In the genomic region with DNA sequence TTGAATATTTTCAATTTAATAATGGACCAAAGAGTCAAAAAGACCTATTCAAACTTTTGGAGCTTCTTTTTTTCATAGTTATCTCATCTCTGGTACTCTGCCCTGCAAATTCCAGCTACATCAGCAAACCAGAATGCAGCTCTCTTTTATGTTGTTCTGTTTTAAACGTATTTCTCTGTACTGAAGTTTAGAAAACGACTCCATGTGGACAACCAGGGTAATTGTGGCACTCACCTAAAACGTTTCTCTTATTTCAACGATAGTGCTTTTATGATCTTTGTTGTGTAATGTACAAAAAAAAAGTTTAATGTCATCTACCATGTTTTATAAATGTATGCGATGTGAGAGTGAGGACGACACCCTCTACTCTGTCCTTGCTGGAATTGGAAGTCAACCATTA, we compare ENCODE assay signal across 17 cellular contexts.
DNase-seq lines count a peak whose midpoint lies in the region; ATAC-seq, FAIRE-seq and TF ChIP-seq lines count a peak whose summit lies in the region.
"Had no signal": no experiment of that assay in that cellular context is flagged by ENCODE, and none has a peak within 500 bp of the region (broad histone marks: within the 10 kb centered on the region; RNA-seq: fewer than 3 reads in every experiment).

No MANE protein-coding gene starts in this region.

- H3K27ac ChIP-seq in A673 (ENCODE audit: low read depth, low read length, poor library complexity, severe bottlenecking): no peak overlapping the region
- H3K27ac ChIP-seq in OCI-LY7 (ENCODE audit: low read depth, low read length, poor library complexity, severe bottlenecking): no peak overlapping the region
- no peak overlapping the region for H3K27ac ChIP-seq in VCaP
- H3K27ac ChIP-seq: A549; BLaER1 treated with 17β-estradiol and CSF1 and Interleukin-3, amounts not matched to agents 10 nM and 100 nM; HL-60; KMS-11 had no signal

- BruUV-seq in A673 (replicated peaks; lab: Mats Ljungman, UMichigan) (no TSS peak), OCI-LY7 (replicated peaks; lab: Mats Ljungman, UMichigan) (no TSS peak)

- CTCF ChIA-PET in A673 (lab: Charles Lee) (no interaction called here), OCI-LY7 (lab: Charles Lee; ENCODE audit: unreplicated experiment) (no interaction called here)

- no peak for ATAC-seq in HG02759 (IDR thresholded peaks at IDR 0.05; ENCODE audit: unreplicated experiment)
- ATAC-seq: GM23338 had no signal

- no peak for DNase-seq in A673 (ENCODE audit: low spot score)
- no peak for DNase-seq in D721Med (ENCODE audit: insufficient read length, low spot score)
- DNase-seq in OCI-LY7 (ENCODE audit: low spot score): no peak
- DNase-seq in kidney glomerular epithelial cell (lab: John Stamatoyannopoulos, UW): no peak
- no peak for DNase-seq in CD1c-positive myeloid dendritic cell (ENCODE audit: extremely low spot score)
- DNase-seq: Caco-2; CD4-positive, alpha-beta T cell; DMS79 treated with DMSO at 0.1 percent for 48 hours; GF-D8; HCEC 1CT had no signal

- H4K20me1 ChIP-seq in OCI-LY7 (ENCODE audit: insufficient read depth, low read length): no peaks in the 10 kb centered on the region
- H4K20me1 ChIP-seq: BLaER1 treated with 17β-estradiol and CSF1 and Interleukin-3, amounts not matched to agents 10 nM and 100 nM had no signal

- 0 out of 2 replicates have a peak, but pooled peaks have one; percentile 10 for TF ChIP-seq CTCF in A673 (conservative IDR thresholded peaks at IDR 0.05; ENCODE audit: low read depth, low read length)
- no peak for TF ChIP-seq CTCF in D721Med (IDR thresholded peaks at IDR 0.05; ENCODE audit: insufficient read depth, missing control alignments)
- TF ChIP-seq CTCF in OCI-LY7 (conservative IDR thresholded peaks at IDR 0.05; ENCODE audit: low read length): peak; percentile 56
- TF ChIP-seq CTCF in VCaP (conservative IDR thresholded peaks at IDR 0.05): peak; percentile 58

- POLR2A ChIA-PET in A673 (lab: Charles Lee; ENCODE audit: low non-redundant PET) (no interaction called here), OCI-LY7 (lab: Charles Lee) (interaction anchor here (0.6 kb wide), 2 partner anchors 12 to 79 kb away, joined by 3 to 5 read pairs; no protein-coding TSS in a partner anchor)

- peak overlapping the region; percentile 60; the same call in 1 of the 2 replicates for H2AFZ ChIP-seq in OCI-LY7 (ENCODE audit: low read length)
- H2AFZ ChIP-seq: GM23338 had no signal

- no peaks in the 10 kb centered on the region for H3K36me3 ChIP-seq in A673 (ENCODE audit: insufficient read depth, low read length, poor library complexity, severe bottlenecking)
- H3K36me3 ChIP-seq in OCI-LY7 (ENCODE audit: insufficient read depth, low read length): no peaks in the 10 kb centered on the region
- H3K36me3 ChIP-seq: BLaER1 treated with 17β-estradiol and CSF1 and Interleukin-3, amounts not matched to agents 10 nM and 100 nM had no signal

- no peak overlapping the region for H3K4me3 ChIP-seq in A673 (ENCODE audit: low read depth, low read length, poor library complexity, severe bottlenecking)
- H3K4me3 ChIP-seq in OCI-LY7 (ENCODE audit: low read depth, low read length, poor library complexity, severe bottlenecking): no peak overlapping the region
- H3K4me3 ChIP-seq: A549; BLaER1 treated with 17β-estradiol and CSF1 and Interleukin-3, amounts not matched to agents 10 nM and 100 nM; GM23338 had no signal

- H3K4me2 ChIP-seq in OCI-LY7 (ENCODE audit: low read length): no peak overlapping the region
- H3K4me2 ChIP-seq: A549; BLaER1 treated with 17β-estradiol and CSF1 and Interleukin-3, amounts not matched to agents 10 nM and 100 nM; GM23338; KMS-11 had no signal

- H3K9me3 ChIP-seq in A673 (ENCODE audit: low read depth, low read length, poor library complexity, severe bottlenecking) (no peaks in the 10 kb centered on the region), OCI-LY7 (ENCODE audit: low read length) (0 out of 2 replicates have a peak, but pooled peaks cover 4% of the 10 kb centered on the region)
- H3K9me3 ChIP-seq: A549; BLaER1 treated with 17β-estradiol and CSF1 and Interleukin-3, amounts not matched to agents 10 nM and 100 nM; Caco-2 had no signal

- FAIRE-seq in D721Med (lab: Jason Lieb, UNC): peak; percentile 32
- FAIRE-seq: A549 had no signal

- H3K9me2 ChIP-seq in OCI-LY7 (ENCODE audit: insufficient read depth, low read length): peaks cover 4% of the 10 kb centered on the region; the same call in 1 of the 2 replicates

- no peaks in the 10 kb centered on the region for H3K27me3 ChIP-seq in A673 (replicated peaks; ENCODE audit: insufficient read depth, low read depth, low read length, poor library complexity)
- H3K27me3 ChIP-seq: BLaER1 treated with 17β-estradiol and CSF1 and Interleukin-3, amounts not matched to agents 10 nM and 100 nM had no signal

- no peaks in the 10 kb centered on the region for H3K4me1 ChIP-seq in A673 (ENCODE audit: insufficient read depth, low read length, poor library complexity, severe bottlenecking)
- H3K4me1 ChIP-seq in OCI-LY7 (ENCODE audit: insufficient read depth, low read length, poor library complexity, severe bottlenecking): peaks cover 5% of the 10 kb centered on the region
- H3K4me1 ChIP-seq: A549; BLaER1 treated with 17β-estradiol and CSF1 and Interleukin-3, amounts not matched to agents 10 nM and 100 nM; Caco-2 had no signal

- intact Hi-C loops in A673 (cut with micrococcal nuclease; ENCODE audit: unreplicated experiment): no loop called here
- intact Hi-C loops in OCI-LY7 (cut with micrococcal nuclease; ENCODE audit: unreplicated experiment): no loop called here

- no peaks in the 10 kb centered on the region for H3K79me2 ChIP-seq in OCI-LY7 (ENCODE audit: insufficient read depth, low read depth, low read length)
